1 cellular context compared by ENCODE assay signal in genomic region chr11:36475192-36475591, GRCh38.
A peak's percentile ranks its signal among the peaks of the same experiment; 100 is the strongest.
TF ChIP-seq lines count a peak whose summit lies in the region.

No MANE protein-coding gene starts in this region.

TF ChIP-seq in K562, 482 proteins besides CTCF, POLR2A, EP300 and RAD21 (continued from another document):
- no peak for TF ChIP-seq HMGXB4 (CRISPR knock-in tag; IDR thresholded peaks at IDR 0.05)
- TF ChIP-seq NCOR1 (IDR thresholded peaks at IDR 0.05): 0 out of 2 replicates have a peak, but pooled peaks have one; percentile 11
- no peak for TF ChIP-seq SRSF9 (IDR thresholded peaks at IDR 0.05; ENCODE audit: borderline replicate concordance, low read depth, low read length)
- TF ChIP-seq ZNF778 (CRISPR knock-in tag; IDR thresholded peaks at IDR 0.05): no peak
- no peak for TF ChIP-seq RAD51 (IDR thresholded peaks at IDR 0.05; ENCODE audit: borderline replicate concordance, low read depth)
- peak; percentile 38 for TF ChIP-seq C11orf30 (IDR thresholded peaks at IDR 0.05; ENCODE audit: low read depth)
- no peak for TF ChIP-seq TEAD1 (CRISPR knock-in tag; IDR thresholded peaks at IDR 0.05)
- TF ChIP-seq CHD2 (IDR thresholded peaks at IDR 0.05; ENCODE audit: low read depth, low read length): no peak
- no peak for TF ChIP-seq RHOXF2B (CRISPR knock-in tag; conservative IDR thresholded peaks at IDR 0.05)
- no peak for TF ChIP-seq ZC3H4 (CRISPR knock-in tag; IDR thresholded peaks at IDR 0.05; ENCODE audit: borderline replicate concordance)
- TF ChIP-seq ZNF668 (CRISPR knock-in tag; IDR thresholded peaks at IDR 0.05): no peak
- peak; percentile 84 for TF ChIP-seq MAFG (tag; conservative IDR thresholded peaks at IDR 0.05)
- TF ChIP-seq SRSF7 (optimal IDR thresholded peaks at IDR 0.05; ENCODE audit: low read depth, low read length): no peak
- TF ChIP-seq, protein P1, sequence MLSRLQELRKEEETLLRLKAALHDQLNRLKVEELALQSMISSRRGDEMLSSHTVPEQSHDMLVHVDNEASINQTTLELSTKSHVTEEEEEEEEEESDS (CRISPR knock-in tag; IDR thresholded peaks at IDR 0.05): no peak
- no peak for TF ChIP-seq RBM39 (optimal IDR thresholded peaks at IDR 0.05; ENCODE audit: low read depth, low read length)
- no peak for TF ChIP-seq ZC3H11A (IDR thresholded peaks at IDR 0.05; ENCODE audit: low read depth, low read length)
- TF ChIP-seq ATF2 (CRISPR knock-in tag; IDR thresholded peaks at IDR 0.05): no peak
- TF ChIP-seq KDM5B (IDR thresholded peaks at IDR 0.05; ENCODE audit: insufficient replicate concordance, low read depth, low read length): no peak
- TF ChIP-seq, protein P2, sequence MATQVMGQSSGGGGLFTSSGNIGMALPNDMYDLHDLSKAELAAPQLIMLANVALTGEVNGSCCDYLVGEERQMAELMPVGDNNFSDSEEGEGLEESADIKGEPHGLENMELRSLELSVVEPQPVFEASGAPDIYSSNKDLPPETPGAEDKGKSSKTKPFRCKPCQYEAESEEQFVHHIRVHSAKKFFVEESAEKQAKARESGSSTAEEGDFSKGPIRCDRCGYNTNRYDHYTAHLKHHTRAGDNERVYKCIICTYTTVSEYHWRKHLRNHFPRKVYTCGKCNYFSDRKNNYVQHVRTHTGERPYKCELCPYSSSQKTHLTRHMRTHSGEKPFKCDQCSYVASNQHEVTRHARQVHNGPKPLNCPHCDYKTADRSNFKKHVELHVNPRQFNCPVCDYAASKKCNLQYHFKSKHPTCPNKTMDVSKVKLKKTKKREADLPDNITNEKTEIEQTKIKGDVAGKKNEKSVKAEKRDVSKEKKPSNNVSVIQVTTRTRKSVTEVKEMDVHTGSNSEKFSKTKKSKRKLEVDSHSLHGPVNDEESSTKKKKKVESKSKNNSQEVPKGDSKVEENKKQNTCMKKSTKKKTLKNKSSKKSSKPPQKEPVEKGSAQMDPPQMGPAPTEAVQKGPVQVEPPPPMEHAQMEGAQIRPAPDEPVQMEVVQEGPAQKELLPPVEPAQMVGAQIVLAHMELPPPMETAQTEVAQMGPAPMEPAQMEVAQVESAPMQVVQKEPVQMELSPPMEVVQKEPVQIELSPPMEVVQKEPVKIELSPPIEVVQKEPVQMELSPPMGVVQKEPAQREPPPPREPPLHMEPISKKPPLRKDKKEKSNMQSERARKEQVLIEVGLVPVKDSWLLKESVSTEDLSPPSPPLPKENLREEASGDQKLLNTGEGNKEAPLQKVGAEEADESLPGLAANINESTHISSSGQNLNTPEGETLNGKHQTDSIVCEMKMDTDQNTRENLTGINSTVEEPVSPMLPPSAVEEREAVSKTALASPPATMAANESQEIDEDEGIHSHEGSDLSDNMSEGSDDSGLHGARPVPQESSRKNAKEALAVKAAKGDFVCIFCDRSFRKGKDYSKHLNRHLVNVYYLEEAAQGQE (CRISPR knock-in tag; IDR thresholded peaks at IDR 0.05; ENCODE audit: low read depth): no peak
- TF ChIP-seq GTF2E2 (tag; IDR thresholded peaks at IDR 0.05): no peak
